37 cellular contexts compared by ENCODE assay signal in the genomic region with DNA sequence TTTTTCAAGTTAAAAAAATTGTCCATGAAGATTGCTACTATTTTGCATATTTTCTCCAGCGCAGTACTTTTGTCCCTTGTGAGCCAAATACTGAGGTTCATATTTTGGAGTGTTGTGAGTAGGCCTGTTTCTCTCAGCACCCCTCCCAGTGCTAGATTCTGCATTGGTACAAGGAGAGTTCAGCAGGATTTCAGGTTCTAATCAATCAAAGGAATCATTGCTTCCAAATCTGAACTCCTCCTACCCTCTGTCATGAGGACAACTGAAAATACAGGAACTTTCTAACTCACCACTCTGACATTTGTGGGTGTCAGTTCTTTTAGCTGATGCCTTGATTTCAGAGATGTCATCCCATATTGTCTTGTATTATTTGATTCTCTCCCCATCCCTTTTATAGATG.
"Had no signal": no experiment of that assay in that cellular context is flagged by ENCODE, and none has a peak within 500 bp of the region (broad histone marks: within the 10 kb centered on the region; RNA-seq: fewer than 3 reads in every experiment).

No MANE protein-coding gene starts in this region.

- DNase-seq: activated effector memory CD4-positive, alpha-beta T cell treated with anti-CD3 and anti-CD28 coated beads, Interleukin-2, amount 50 U/mL, for 16 hours; activated effector memory CD4-positive, alpha-beta T cell treated with Interleukin-2 at 50 U/mL for 16 hours; activated gamma-delta T cell; activated gamma-delta T cell treated with Interleukin-2 at 50 U/mL for 16 hours; activated naive CD4-positive, alpha-beta T cell; activated naive CD4-positive, alpha-beta T cell treated with anti-CD3 and anti-CD28 coated beads for 36 hours; activated naive CD4-positive, alpha-beta T cell treated with anti-CD3 and anti-CD28 coated beads, Interleukin-2, amount 10 ng/mL, durations not matched to agents 7 days and 5 days; activated naive CD4-positive, alpha-beta T cell treated with anti-CD3 and anti-CD28 coated beads, Interleukin-2, amount 50 U/mL, for 16 hours; activated naive CD4-positive, alpha-beta T cell treated with Interleukin-2 at 50 U/mL for 16 hours; activated naive CD8-positive, alpha-beta T cell treated with anti-CD3 and anti-CD28 coated beads for 36 hours; activated naive CD8-positive, alpha-beta T cell treated with anti-CD3 and anti-CD28 coated beads, Interleukin-2, amount 10 ng/mL, durations not matched to agents 7 days and 5 days; activated naive CD8-positive, alpha-beta T cell treated with anti-CD3 and anti-CD28 coated beads, Interleukin-2, amount 50 U/mL, for 24 hours; activated T-cell treated with anti-CD3 and anti-CD28 coated beads for 4 hours; activated T-cell treated with anti-CD3 and anti-CD28 coated beads, Interleukin-2, amount 50 U/mL, for 1 hour; activated T-cell treated with anti-CD3 and anti-CD28 coated beads, Interleukin-2, amount 50 U/mL, for 24 hours; activated T-cell treated with anti-CD3 and anti-CD28 coated beads, Interleukin-2, amount 50 U/mL, for 4 hours; activated T-cell treated with anti-CD3 and anti-CD28 coated beads, Interleukin-2, amount 50 U/mL, for 48 hours; activated T-cell treated with anti-CD3 and anti-CD28 coated beads, Interleukin-2, amount 50 U/mL, for 72 hours; adrenal gland; amniotic stem cell; amygdala; anterior cingulate cortex; aorta; body of pancreas; brain microvascular endothelial cell; central memory CD4-positive, alpha-beta T cell; cerebellar nuclear complex had no signal

- H3K36me3 ChIP-seq: adrenal gland, ascending aorta, brain microvascular endothelial cell, cardiac muscle cell had no signal

- H3K27me3 Mint-ChIP-seq: activated naive CD4-positive, alpha-beta T cell treated with anti-CD3 and anti-CD28 coated beads, Interleukin-2, amount 10 ng/mL, durations not matched to agents 7 days and 5 days; activated naive CD8-positive, alpha-beta T cell; activated naive CD8-positive, alpha-beta T cell treated with anti-CD3 and anti-CD28 coated beads, Interleukin-2, amount 10 ng/mL, durations not matched to agents 7 days and 5 days; activated naive CD8-positive, alpha-beta T cell treated with anti-CD3 and anti-CD28 coated beads, Interleukin-2, amount 50 U/mL, for 24 hours; activated T-cell treated with anti-CD3 and anti-CD28 coated beads, Interleukin-2, amount 50 U/mL, for 24 hours; activated T-helper 17 cell treated with anti-CD3 and anti-CD28 coated beads, Interleukin-2, amount 50 U/mL, for 72 hours; brain; central memory CD8-positive, alpha-beta T cell had no signal

- H3K27ac Mint-ChIP-seq: activated naive CD4-positive, alpha-beta T cell treated with anti-CD3 and anti-CD28 coated beads for 36 hours; activated naive CD4-positive, alpha-beta T cell treated with anti-CD3 and anti-CD28 coated beads, Interleukin-2, amount 10 ng/mL, durations not matched to agents 7 days and 5 days; activated naive CD4-positive, alpha-beta T cell treated with anti-CD3 and anti-CD28 coated beads, Interleukin-2, amount 50 U/mL, for 24 hours; activated naive CD4-positive, alpha-beta T cell treated with anti-CD3 and anti-CD28 coated beads, Interleukin-2, amount 50 U/mL, for 72 hours; activated naive CD8-positive, alpha-beta T cell; activated naive CD8-positive, alpha-beta T cell treated with anti-CD3 and anti-CD28 coated beads for 36 hours; activated naive CD8-positive, alpha-beta T cell treated with anti-CD3 and anti-CD28 coated beads, Interleukin-2, amount 10 ng/mL, durations not matched to agents 7 days and 5 days; activated naive CD8-positive, alpha-beta T cell treated with anti-CD3 and anti-CD28 coated beads, Interleukin-2, amount 50 U/mL, for 24 hours; activated T-cell treated with anti-CD3 and anti-CD28 coated beads, Interleukin-2, amount 50 U/mL, for 24 hours; activated T-cell treated with anti-CD3 and anti-CD28 coated beads, Interleukin-2, amount 50 U/mL, for 72 hours; activated T-helper 1 cell treated with anti-CD3 and anti-CD28 coated beads, Interleukin-12 subunit alpha, Interleukin-12 subunit beta, Interleukin-2, Interleukin-4 antibody, amounts not matched to agents 30 ng/mL and 10 ng/mL and 1 ng/mL, durations not matched to agents 14 hours and 24 hours and 36 hours; activated T-helper 17 cell treated with anti-CD3 and anti-CD28 coated beads, Interleukin-2, amount 50 U/mL, for 72 hours; activated T-helper 2 cell treated with anti-CD3 and anti-CD28 coated beads, Interferon-gamma antibody, Interleukin-2, Interleukin-4, amounts not matched to agents 10 μg/mL and 5 μg/mL and 100 μg/mL, durations not matched to agents 14 hours and 24 hours and 36 hours; brain had no signal

- H3K4me3 Mint-ChIP-seq: activated naive CD4-positive, alpha-beta T cell treated with anti-CD3 and anti-CD28 coated beads for 36 hours; activated naive CD4-positive, alpha-beta T cell treated with anti-CD3 and anti-CD28 coated beads, Interleukin-2, amount 10 ng/mL, durations not matched to agents 7 days and 5 days; activated naive CD4-positive, alpha-beta T cell treated with anti-CD3 and anti-CD28 coated beads, Interleukin-2, amount 50 U/mL, for 24 hours; activated naive CD8-positive, alpha-beta T cell; activated naive CD8-positive, alpha-beta T cell treated with anti-CD3 and anti-CD28 coated beads for 36 hours; activated naive CD8-positive, alpha-beta T cell treated with anti-CD3 and anti-CD28 coated beads, Interleukin-2, amount 10 ng/mL, durations not matched to agents 7 days and 5 days; activated naive CD8-positive, alpha-beta T cell treated with anti-CD3 and anti-CD28 coated beads, Interleukin-2, amount 50 U/mL, for 24 hours; activated T-cell treated with anti-CD3 and anti-CD28 coated beads, Interleukin-2, amount 50 U/mL, for 24 hours; activated T-cell treated with anti-CD3 and anti-CD28 coated beads, Interleukin-2, amount 50 U/mL, for 4 hours; activated T-cell treated with anti-CD3 and anti-CD28 coated beads, Interleukin-2, amount 50 U/mL, for 72 hours; activated T-helper 1 cell treated with anti-CD3 and anti-CD28 coated beads, Interleukin-12 subunit alpha, Interleukin-12 subunit beta, Interleukin-2, Interleukin-4 antibody, amounts not matched to agents 30 ng/mL and 10 ng/mL and 1 ng/mL, durations not matched to agents 14 hours and 24 hours and 36 hours; activated T-helper 17 cell treated with anti-CD3 and anti-CD28 coated beads, Interleukin-2, amount 50 U/mL, for 72 hours; brain; central memory CD8-positive, alpha-beta T cell had no signal

- H3K4me3 ChIP-seq: adrenal gland, ascending aorta, body of pancreas, cardiac muscle cell had no signal

- H3K36me3 Mint-ChIP-seq: activated naive CD4-positive, alpha-beta T cell treated with anti-CD3 and anti-CD28 coated beads, Interleukin-2, amount 10 ng/mL, durations not matched to agents 7 days and 5 days; activated naive CD4-positive, alpha-beta T cell treated with anti-CD3 and anti-CD28 coated beads, Interleukin-2, amount 50 U/mL, for 24 hours; activated naive CD4-positive, alpha-beta T cell treated with anti-CD3 and anti-CD28 coated beads, Interleukin-2, amount 50 U/mL, for 72 hours; activated naive CD8-positive, alpha-beta T cell; activated naive CD8-positive, alpha-beta T cell treated with anti-CD3 and anti-CD28 coated beads for 36 hours; activated naive CD8-positive, alpha-beta T cell treated with anti-CD3 and anti-CD28 coated beads, Interleukin-2, amount 10 ng/mL, durations not matched to agents 7 days and 5 days; brain had no signal

- H3K27ac ChIP-seq: adrenal gland, ascending aorta, body of pancreas, brain microvascular endothelial cell, cardiac muscle cell had no signal

- H3K9me3 Mint-ChIP-seq: activated naive CD4-positive, alpha-beta T cell treated with anti-CD3 and anti-CD28 coated beads for 36 hours; activated naive CD4-positive, alpha-beta T cell treated with anti-CD3 and anti-CD28 coated beads, Interleukin-2, amount 10 ng/mL, durations not matched to agents 7 days and 5 days; activated naive CD4-positive, alpha-beta T cell treated with anti-CD3 and anti-CD28 coated beads, Interleukin-2, amount 50 U/mL, for 24 hours; activated naive CD4-positive, alpha-beta T cell treated with anti-CD3 and anti-CD28 coated beads, Interleukin-2, amount 50 U/mL, for 72 hours; activated naive CD8-positive, alpha-beta T cell treated with anti-CD3 and anti-CD28 coated beads, Interleukin-2, amount 10 ng/mL, durations not matched to agents 7 days and 5 days; activated naive CD8-positive, alpha-beta T cell treated with anti-CD3 and anti-CD28 coated beads, Interleukin-2, amount 50 U/mL, for 24 hours; activated T-helper 1 cell treated with anti-CD3 and anti-CD28 coated beads, Interleukin-12 subunit alpha, Interleukin-12 subunit beta, Interleukin-2, Interleukin-4 antibody, amounts not matched to agents 30 ng/mL and 10 ng/mL and 1 ng/mL, durations not matched to agents 14 hours and 24 hours and 36 hours; activated T-helper 2 cell treated with anti-CD3 and anti-CD28 coated beads, Interferon-gamma antibody, Interleukin-2, Interleukin-4, amounts not matched to agents 10 μg/mL and 5 μg/mL and 100 μg/mL, durations not matched to agents 14 hours and 24 hours and 36 hours; brain had no signal

- H3K4me1 ChIP-seq: adrenal gland had no signal

- H3K9me3 ChIP-seq: adrenal gland, ascending aorta, body of pancreas had no signal

- H3K27me3 ChIP-seq: adrenal gland, ascending aorta, body of pancreas, brain microvascular endothelial cell, cardiac muscle cell had no signal

- H3K4me1 Mint-ChIP-seq: activated naive CD4-positive, alpha-beta T cell treated with anti-CD3 and anti-CD28 coated beads, Interleukin-2, amount 10 ng/mL, durations not matched to agents 7 days and 5 days; activated naive CD4-positive, alpha-beta T cell treated with anti-CD3 and anti-CD28 coated beads, Interleukin-2, amount 50 U/mL, for 24 hours; activated naive CD8-positive, alpha-beta T cell treated with anti-CD3 and anti-CD28 coated beads for 36 hours; activated naive CD8-positive, alpha-beta T cell treated with anti-CD3 and anti-CD28 coated beads, Interleukin-2, amount 10 ng/mL, durations not matched to agents 7 days and 5 days; activated naive CD8-positive, alpha-beta T cell treated with anti-CD3 and anti-CD28 coated beads, Interleukin-2, amount 50 U/mL, for 24 hours; activated T-helper 17 cell treated with anti-CD3 and anti-CD28 coated beads, Interleukin-2, amount 50 U/mL, for 72 hours; central memory CD8-positive, alpha-beta T cell had no signal
